In genomic region chr1:77991638-77992037, GRCh38 we compare ENCODE assay signal across 20 cellular contexts. TPM values are rescaled to one million over a fixed set of nuclear protein-coding genes. Genes with fewer than 3 reads are reported as not detected.
"Had no signal": no experiment of that assay in that cellular context is flagged by ENCODE, and none has a peak within 500 bp of the region (broad histone marks: within the 10 kb centered on the region; RNA-seq: fewer than 3 reads in every experiment).

No MANE protein-coding gene starts in this region.

- H3K4me3 ChIP-seq: esophagus muscularis mucosa, gastrocnemius medialis, lower lobe of right lung, upper lobe of left lung had no signal

- H3K27ac Mint-ChIP-seq: activated CD8-positive, alpha-beta T cell treated with anti-CD3 and anti-CD28 coated beads, Interleukin-2, amount 10 ng/mL, durations not matched to agents 7 days and 5 days; activated naive CD8-positive, alpha-beta T cell treated with anti-CD3 and anti-CD28 coated beads, Interleukin-2, amount 50 U/mL, for 24 hours; activated T-helper 1 cell treated with anti-CD3 and anti-CD28 coated beads, Interleukin-12 subunit alpha, Interleukin-12 subunit beta, Interleukin-2, Interleukin-4 antibody, amounts not matched to agents 30 ng/mL and 10 ng/mL and 1 ng/mL, durations not matched to agents 14 hours and 24 hours and 36 hours; dendritic cell treated with granulocyte-macrophage colony-stimulating factor and Interleukin-4, amounts not matched to agents 40 ng/mL and 50 ng/mL, for 4 days; natural killer cell; progenitor cell of endocrine pancreas had no signal

- DNase-seq: activated CD4-positive, alpha-beta T cell treated with anti-CD3 and anti-CD28 coated beads for 1 hour; activated CD4-positive, alpha-beta T cell treated with anti-CD3 and anti-CD28 coated beads, Interleukin-2, amount 50 U/mL, for 1 hour; activated CD8-positive, alpha-beta T cell treated with anti-CD3 and anti-CD28 coated beads, Interleukin-2, amount 10 ng/mL, durations not matched to agents 7 days and 5 days; activated gamma-delta T cell; activated naive CD4-positive, alpha-beta T cell treated with anti-CD3 and anti-CD28 coated beads, Interleukin-2, amount 50 U/mL, for 16 hours; activated naive CD8-positive, alpha-beta T cell treated with anti-CD3 and anti-CD28 coated beads, Interleukin-2, amount 50 U/mL, for 24 hours; effector CD8-positive, alpha-beta T cell; gastrocnemius medialis; hippocampal formation; islet precursor cell; lower lobe of right lung; natural killer cell; stimulated activated CD4-positive, alpha-beta T cell treated with anti-CD3 and anti-CD28 coated beads, Interleukin-4, amount 100 ng/mL, for 24 hours; stimulated activated naive CD4-positive, alpha-beta T cell treated with Interleukin-2 at 50 U/mL for 16 hours; upper lobe of left lung had no signal

- H3K27me3 ChIP-seq: esophagus muscularis mucosa, gastrocnemius medialis, upper lobe of left lung had no signal

- H3K9me3 ChIP-seq: esophagus muscularis mucosa, gastrocnemius medialis, lower lobe of right lung, upper lobe of left lung had no signal

- H3K27me3 Mint-ChIP-seq: activated naive CD8-positive, alpha-beta T cell treated with anti-CD3 and anti-CD28 coated beads, Interleukin-2, amount 50 U/mL, for 24 hours; dendritic cell treated with granulocyte-macrophage colony-stimulating factor and Interleukin-4, amounts not matched to agents 40 ng/mL and 50 ng/mL, for 4 days; progenitor cell of endocrine pancreas had no signal

- H3K4me1 ChIP-seq: lower lobe of right lung, upper lobe of left lung had no signal

- ATAC-seq: activated CD8-positive, alpha-beta T cell treated with anti-CD3 and anti-CD28 coated beads, Interleukin-2, amount 10 ng/mL, durations not matched to agents 7 days and 5 days; activated naive CD8-positive, alpha-beta T cell treated with anti-CD3 and anti-CD28 coated beads, Interleukin-2, amount 50 U/mL, for 24 hours; gastrocnemius medialis; left lobe of liver; lower lobe of right lung; natural killer cell had no signal

- H3K9me3 Mint-ChIP-seq: activated naive CD8-positive, alpha-beta T cell treated with anti-CD3 and anti-CD28 coated beads, Interleukin-2, amount 50 U/mL, for 24 hours; activated T-helper 1 cell treated with anti-CD3 and anti-CD28 coated beads, Interleukin-12 subunit alpha, Interleukin-12 subunit beta, Interleukin-2, Interleukin-4 antibody, amounts not matched to agents 30 ng/mL and 10 ng/mL and 1 ng/mL, durations not matched to agents 14 hours and 24 hours and 36 hours; dendritic cell treated with granulocyte-macrophage colony-stimulating factor and Interleukin-4, amounts not matched to agents 40 ng/mL and 50 ng/mL, for 4 days; natural killer cell had no signal

- H3K27ac ChIP-seq: esophagus muscularis mucosa, gastrocnemius medialis, lower lobe of right lung, upper lobe of left lung had no signal

- H3K4me3 Mint-ChIP-seq: activated CD8-positive, alpha-beta T cell treated with anti-CD3 and anti-CD28 coated beads, Interleukin-2, amount 10 ng/mL, durations not matched to agents 7 days and 5 days; activated naive CD8-positive, alpha-beta T cell treated with anti-CD3 and anti-CD28 coated beads, Interleukin-2, amount 50 U/mL, for 24 hours; activated T-helper 1 cell treated with anti-CD3 and anti-CD28 coated beads, Interleukin-12 subunit alpha, Interleukin-12 subunit beta, Interleukin-2, Interleukin-4 antibody, amounts not matched to agents 30 ng/mL and 10 ng/mL and 1 ng/mL, durations not matched to agents 14 hours and 24 hours and 36 hours; dendritic cell treated with granulocyte-macrophage colony-stimulating factor and Interleukin-4, amounts not matched to agents 40 ng/mL and 50 ng/mL, for 4 days; natural killer cell had no signal

- H3K36me3 Mint-ChIP-seq: natural killer cell had no signal

RNA-seq across cellular contexts. Expression of gene GIPC2, which starts 54.1 kb away (rescaled TPM):
- total RNA-seq: natural killer cell had no signal
